In the genomic region with DNA sequence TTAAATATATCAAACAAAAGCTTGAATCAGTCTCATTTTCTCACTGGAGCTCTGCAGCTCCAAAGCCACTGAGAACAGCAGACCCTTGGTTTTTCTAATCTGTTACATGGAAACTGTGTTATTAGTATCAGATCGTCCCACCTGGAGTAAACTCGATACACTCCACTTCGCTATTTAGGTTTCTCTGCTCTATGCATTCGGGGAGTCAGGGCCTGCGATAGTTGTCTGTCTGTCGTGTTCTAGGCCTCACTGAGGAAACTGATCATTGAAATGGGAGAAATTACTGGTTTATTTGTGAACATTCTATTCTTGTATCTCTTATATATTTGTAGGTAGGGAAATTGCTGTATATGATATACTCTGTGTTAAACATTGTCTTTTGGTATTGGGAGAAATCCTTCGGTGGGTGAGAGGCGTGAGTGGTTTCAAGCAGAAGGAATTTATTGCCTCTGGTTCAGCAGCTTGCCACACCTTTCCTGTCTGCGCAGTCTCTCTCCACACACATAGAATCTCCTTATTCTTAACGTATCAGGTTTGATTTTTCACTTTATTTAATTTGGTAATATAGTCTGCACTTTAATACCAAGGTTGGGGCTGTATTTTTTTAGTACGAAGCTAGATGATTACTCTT, we compare ENCODE assay signal across 1 cellular context.
TF ChIP-seq lines count a peak whose summit lies in the region.

No MANE protein-coding gene starts in this region.

TF ChIP-seq in K562, 482 proteins besides CTCF, POLR2A, EP300 and RAD21:
- TF ChIP-seq CBX8 (IDR thresholded peaks at IDR 0.05; ENCODE audit: borderline replicate concordance, extremely low read depth, low read depth, low read length, poor library complexity, severe bottlenecking) (peak; percentile 63), ZBTB1 (CRISPR knock-in tag; IDR thresholded peaks at IDR 0.05; ENCODE audit: borderline replicate concordance, low read depth) (no peak), NCOA6 (IDR thresholded peaks at IDR 0.05) (no peak), IFI16 (CRISPR knock-in tag; IDR thresholded peaks at IDR 0.05) (no peak), HDGF (IDR thresholded peaks at IDR 0.05) (no peak), C11orf30 (IDR thresholded peaks at IDR 0.05; ENCODE audit: low read depth) (no peak)
